In the genomic region with DNA sequence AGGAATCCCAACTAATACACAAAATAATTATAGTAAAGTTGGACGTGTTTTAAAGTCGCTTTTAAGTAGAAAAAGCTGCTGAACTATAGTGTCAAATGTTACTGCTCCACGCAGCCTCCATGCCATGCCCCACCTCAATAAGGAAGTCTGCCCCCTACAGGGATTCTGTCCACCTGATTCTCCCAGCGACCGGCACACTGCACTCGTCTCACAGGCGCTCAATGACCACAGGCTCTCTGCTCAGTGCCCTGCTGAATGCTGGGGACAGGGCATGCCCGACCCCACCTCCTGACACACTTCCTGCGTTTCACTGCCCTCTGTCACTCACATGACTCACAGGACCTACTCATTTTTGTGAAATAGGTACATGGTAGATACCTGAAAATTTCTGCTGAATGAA, we compare ENCODE assay signal across 1 cellular context.
TF ChIP-seq lines count a peak whose summit lies in the region.

No MANE protein-coding gene starts in this region.

TF ChIP-seq in HCT116, 20 proteins besides CTCF, POLR2A, EP300 and RAD21 (continued from another document):
- no peak for TF ChIP-seq CEBPB (IDR thresholded peaks at IDR 0.05; ENCODE audit: low read depth)
- no peak for TF ChIP-seq ELF1 (IDR thresholded peaks at IDR 0.05; ENCODE audit: borderline replicate concordance, low read depth)
- no peak for TF ChIP-seq ZFX (IDR thresholded peaks at IDR 0.05)
- TF ChIP-seq, protein P1, sequence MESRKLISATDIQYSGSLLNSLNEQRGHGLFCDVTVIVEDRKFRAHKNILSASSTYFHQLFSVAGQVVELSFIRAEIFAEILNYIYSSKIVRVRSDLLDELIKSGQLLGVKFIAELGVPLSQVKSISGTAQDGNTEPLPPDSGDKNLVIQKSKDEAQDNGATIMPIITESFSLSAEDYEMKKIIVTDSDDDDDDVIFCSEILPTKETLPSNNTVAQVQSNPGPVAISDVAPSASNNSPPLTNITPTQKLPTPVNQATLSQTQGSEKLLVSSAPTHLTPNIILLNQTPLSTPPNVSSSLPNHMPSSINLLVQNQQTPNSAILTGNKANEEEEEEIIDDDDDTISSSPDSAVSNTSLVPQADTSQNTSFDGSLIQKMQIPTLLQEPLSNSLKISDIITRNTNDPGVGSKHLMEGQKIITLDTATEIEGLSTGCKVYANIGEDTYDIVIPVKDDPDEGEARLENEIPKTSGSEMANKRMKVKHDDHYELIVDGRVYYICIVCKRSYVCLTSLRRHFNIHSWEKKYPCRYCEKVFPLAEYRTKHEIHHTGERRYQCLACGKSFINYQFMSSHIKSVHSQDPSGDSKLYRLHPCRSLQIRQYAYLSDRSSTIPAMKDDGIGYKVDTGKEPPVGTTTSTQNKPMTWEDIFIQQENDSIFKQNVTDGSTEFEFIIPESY (IDR thresholded peaks at IDR 0.05; ENCODE audit: extremely low read depth, insufficient replicate concordance, low read length): no peak
- TF ChIP-seq EZH2 (IDR thresholded peaks at IDR 0.05): no peak
